1 cellular context compared by ENCODE assay signal in genomic region chr20:62412194-62413024, GRCh38.
TF ChIP-seq lines count a peak whose summit lies in the region.

No MANE protein-coding gene starts in this region.

TF ChIP-seq in HepG2, 621 proteins besides CTCF, POLR2A, EP300 and RAD21 (continued from another document and continues in another):
- TF ChIP-seq ZNF639 (CRISPR knock-in tag; conservative IDR thresholded peaks at IDR 0.05) (no peak; the same call in 1 of the 2 replicates), ZNF7 (CRISPR knock-in tag; IDR thresholded peaks at IDR 0.05) (no peak), EED (CRISPR knock-in tag; IDR thresholded peaks at IDR 0.05) (no peak), ZNF850 (CRISPR knock-in tag; conservative IDR thresholded peaks at IDR 0.05) (no peak), ZNF460 (CRISPR knock-in tag; IDR thresholded peaks at IDR 0.05; ENCODE audit: borderline replicate concordance) (no peak), TBX2 (CRISPR knock-in tag; IDR thresholded peaks at IDR 0.05; ENCODE audit: borderline replicate concordance) (no peak), SYNCRIP (IDR thresholded peaks at IDR 0.05; ENCODE audit: insufficient read depth, low read depth, low read length) (no peak), KLF6 (CRISPR knock-in tag; IDR thresholded peaks at IDR 0.05) (no peak), HCFC1 (IDR thresholded peaks at IDR 0.05; ENCODE audit: low read depth, low read length) (no peak), LRRFIP1 (CRISPR knock-in tag; conservative IDR thresholded peaks at IDR 0.05) (no peak), ZNF746 (CRISPR knock-in tag; IDR thresholded peaks at IDR 0.05) (no peak), IRF2 (CRISPR knock-in tag; IDR thresholded peaks at IDR 0.05) (peak; percentile 54; the same call in 1 of the 2 replicates), CHD2 (IDR thresholded peaks at IDR 0.05; ENCODE audit: low read depth, low read length) (no peak), ZNF205 (CRISPR knock-in tag; IDR thresholded peaks at IDR 0.05) (no peak), E2F1 (CRISPR knock-in tag; IDR thresholded peaks at IDR 0.05) (no peak), TFAP4 (IDR thresholded peaks at IDR 0.05; ENCODE audit: borderline replicate concordance, low read depth) (peak; percentile 69; the same call in 1 of the 2 replicates), ZKSCAN8 (CRISPR knock-in tag; IDR thresholded peaks at IDR 0.05; ENCODE audit: borderline replicate concordance) (no peak), CC2D1A (CRISPR knock-in tag; IDR thresholded peaks at IDR 0.05) (no peak), ZNF749 (CRISPR knock-in tag; IDR thresholded peaks at IDR 0.05; ENCODE audit: borderline replicate concordance) (no peak; the same call in 1 of the 2 replicates), ZNF615 (CRISPR knock-in tag; IDR thresholded peaks at IDR 0.05; ENCODE audit: borderline replicate concordance) (no peak), ZNF83 (CRISPR knock-in tag; IDR thresholded peaks at IDR 0.05; ENCODE audit: borderline replicate concordance) (no peak), MTA3 (CRISPR knock-in tag; IDR thresholded peaks at IDR 0.05) (no peak), SMARCC2 (IDR thresholded peaks at IDR 0.05) (no peak), ZNF18 (CRISPR knock-in tag; IDR thresholded peaks at IDR 0.05; ENCODE audit: insufficient replicate concordance) (no peak), ZXDC (CRISPR knock-in tag; IDR thresholded peaks at IDR 0.05) (no peak), ZSCAN21 (CRISPR knock-in tag; IDR thresholded peaks at IDR 0.05; ENCODE audit: borderline replicate concordance) (no peak; the same call in 1 of the 2 replicates), ZC3H13 (CRISPR knock-in tag; IDR thresholded peaks at IDR 0.05) (no peak), ETV6 (CRISPR knock-in tag; conservative IDR thresholded peaks at IDR 0.05) (no peak)
- TF ChIP-seq, protein P1, sequence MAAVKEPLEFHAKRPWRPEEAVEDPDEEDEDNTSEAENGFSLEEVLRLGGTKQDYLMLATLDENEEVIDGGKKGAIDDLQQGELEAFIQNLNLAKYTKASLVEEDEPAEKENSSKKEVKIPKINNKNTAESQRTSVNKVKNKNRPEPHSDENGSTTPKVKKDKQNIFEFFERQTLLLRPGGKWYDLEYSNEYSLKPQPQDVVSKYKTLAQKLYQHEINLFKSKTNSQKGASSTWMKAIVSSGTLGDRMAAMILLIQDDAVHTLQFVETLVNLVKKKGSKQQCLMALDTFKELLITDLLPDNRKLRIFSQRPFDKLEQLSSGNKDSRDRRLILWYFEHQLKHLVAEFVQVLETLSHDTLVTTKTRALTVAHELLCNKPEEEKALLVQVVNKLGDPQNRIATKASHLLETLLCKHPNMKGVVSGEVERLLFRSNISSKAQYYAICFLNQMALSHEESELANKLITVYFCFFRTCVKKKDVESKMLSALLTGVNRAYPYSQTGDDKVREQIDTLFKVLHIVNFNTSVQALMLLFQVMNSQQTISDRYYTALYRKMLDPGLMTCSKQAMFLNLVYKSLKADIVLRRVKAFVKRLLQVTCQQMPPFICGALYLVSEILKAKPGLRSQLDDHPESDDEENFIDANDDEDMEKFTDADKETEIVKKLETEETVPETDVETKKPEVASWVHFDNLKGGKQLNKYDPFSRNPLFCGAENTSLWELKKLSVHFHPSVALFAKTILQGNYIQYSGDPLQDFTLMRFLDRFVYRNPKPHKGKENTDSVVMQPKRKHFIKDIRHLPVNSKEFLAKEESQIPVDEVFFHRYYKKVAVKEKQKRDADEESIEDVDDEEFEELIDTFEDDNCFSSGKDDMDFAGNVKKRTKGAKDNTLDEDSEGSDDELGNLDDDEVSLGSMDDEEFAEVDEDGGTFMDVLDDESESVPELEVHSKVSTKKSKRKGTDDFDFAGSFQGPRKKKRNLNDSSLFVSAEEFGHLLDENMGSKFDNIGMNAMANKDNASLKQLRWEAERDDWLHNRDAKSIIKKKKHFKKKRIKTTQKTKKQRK (IDR thresholded peaks at IDR 0.05; ENCODE audit: low read length): no peak
- TF ChIP-seq, protein P2, sequence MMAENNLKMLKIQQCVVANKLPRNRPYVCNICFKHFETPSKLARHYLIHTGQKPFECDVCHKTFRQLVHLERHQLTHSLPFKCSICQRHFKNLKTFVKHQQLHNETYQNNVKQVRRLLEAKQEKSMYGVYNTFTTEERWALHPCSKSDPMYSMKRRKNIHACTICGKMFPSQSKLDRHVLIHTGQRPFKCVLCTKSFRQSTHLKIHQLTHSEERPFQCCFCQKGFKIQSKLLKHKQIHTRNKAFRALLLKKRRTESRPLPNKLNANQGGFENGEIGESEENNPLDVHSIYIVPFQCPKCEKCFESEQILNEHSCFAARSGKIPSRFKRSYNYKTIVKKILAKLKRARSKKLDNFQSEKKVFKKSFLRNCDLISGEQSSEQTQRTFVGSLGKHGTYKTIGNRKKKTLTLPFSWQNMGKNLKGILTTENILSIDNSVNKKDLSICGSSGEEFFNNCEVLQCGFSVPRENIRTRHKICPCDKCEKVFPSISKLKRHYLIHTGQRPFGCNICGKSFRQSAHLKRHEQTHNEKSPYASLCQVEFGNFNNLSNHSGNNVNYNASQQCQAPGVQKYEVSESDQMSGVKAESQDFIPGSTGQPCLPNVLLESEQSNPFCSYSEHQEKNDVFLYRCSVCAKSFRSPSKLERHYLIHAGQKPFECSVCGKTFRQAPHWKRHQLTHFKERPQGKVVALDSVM (CRISPR knock-in tag; IDR thresholded peaks at IDR 0.05): no peak
- TF ChIP-seq, protein P3, sequence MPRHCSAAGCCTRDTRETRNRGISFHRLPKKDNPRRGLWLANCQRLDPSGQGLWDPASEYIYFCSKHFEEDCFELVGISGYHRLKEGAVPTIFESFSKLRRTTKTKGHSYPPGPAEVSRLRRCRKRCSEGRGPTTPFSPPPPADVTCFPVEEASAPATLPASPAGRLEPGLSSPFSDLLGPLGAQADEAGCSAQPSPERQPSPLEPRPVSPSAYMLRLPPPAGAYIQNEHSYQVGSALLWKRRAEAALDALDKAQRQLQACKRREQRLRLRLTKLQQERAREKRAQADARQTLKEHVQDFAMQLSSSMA (CRISPR knock-in tag; IDR thresholded peaks at IDR 0.05): peak; percentile 32; the same call in 1 of the 2 replicates
- TF ChIP-seq, protein P4, sequence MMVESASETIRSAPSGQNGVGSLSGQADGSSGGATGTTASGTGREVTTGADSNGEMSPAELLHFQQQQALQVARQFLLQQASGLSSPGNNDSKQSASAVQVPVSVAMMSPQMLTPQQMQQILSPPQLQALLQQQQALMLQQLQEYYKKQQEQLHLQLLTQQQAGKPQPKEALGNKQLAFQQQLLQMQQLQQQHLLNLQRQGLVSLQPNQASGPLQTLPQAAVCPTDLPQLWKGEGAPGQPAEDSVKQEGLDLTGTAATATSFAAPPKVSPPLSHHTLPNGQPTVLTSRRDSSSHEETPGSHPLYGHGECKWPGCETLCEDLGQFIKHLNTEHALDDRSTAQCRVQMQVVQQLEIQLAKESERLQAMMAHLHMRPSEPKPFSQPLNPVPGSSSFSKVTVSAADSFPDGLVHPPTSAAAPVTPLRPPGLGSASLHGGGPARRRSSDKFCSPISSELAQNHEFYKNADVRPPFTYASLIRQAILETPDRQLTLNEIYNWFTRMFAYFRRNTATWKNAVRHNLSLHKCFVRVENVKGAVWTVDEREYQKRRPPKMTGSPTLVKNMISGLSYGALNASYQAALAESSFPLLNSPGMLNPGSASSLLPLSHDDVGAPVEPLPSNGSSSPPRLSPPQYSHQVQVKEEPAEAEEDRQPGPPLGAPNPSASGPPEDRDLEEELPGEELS (CRISPR knock-in tag; IDR thresholded peaks at IDR 0.05): peak; percentile 41; the same call in 1 of the 2 replicates
- TF ChIP-seq, protein P5, sequence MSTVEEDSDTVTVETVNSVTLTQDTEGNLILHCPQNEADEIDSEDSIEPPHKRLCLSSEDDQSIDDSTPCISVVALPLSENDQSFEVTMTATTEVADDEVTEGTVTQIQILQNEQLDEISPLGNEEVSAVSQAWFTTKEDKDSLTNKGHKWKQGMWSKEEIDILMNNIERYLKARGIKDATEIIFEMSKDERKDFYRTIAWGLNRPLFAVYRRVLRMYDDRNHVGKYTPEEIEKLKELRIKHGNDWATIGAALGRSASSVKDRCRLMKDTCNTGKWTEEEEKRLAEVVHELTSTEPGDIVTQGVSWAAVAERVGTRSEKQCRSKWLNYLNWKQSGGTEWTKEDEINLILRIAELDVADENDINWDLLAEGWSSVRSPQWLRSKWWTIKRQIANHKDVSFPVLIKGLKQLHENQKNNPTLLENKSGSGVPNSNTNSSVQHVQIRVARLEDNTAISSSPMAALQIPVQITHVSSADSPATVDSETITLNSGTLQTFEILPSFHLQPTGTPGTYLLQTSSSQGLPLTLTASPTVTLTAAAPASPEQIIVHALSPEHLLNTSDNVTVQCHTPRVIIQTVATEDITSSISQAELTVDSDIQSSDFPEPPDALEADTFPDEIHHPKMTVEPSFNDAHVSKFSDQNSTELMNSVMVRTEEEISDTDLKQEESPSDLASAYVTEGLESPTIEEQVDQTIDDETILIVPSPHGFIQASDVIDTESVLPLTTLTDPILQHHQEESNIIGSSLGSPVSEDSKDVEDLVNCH (CRISPR knock-in tag; IDR thresholded peaks at IDR 0.05): no peak
